In the genomic region with DNA sequence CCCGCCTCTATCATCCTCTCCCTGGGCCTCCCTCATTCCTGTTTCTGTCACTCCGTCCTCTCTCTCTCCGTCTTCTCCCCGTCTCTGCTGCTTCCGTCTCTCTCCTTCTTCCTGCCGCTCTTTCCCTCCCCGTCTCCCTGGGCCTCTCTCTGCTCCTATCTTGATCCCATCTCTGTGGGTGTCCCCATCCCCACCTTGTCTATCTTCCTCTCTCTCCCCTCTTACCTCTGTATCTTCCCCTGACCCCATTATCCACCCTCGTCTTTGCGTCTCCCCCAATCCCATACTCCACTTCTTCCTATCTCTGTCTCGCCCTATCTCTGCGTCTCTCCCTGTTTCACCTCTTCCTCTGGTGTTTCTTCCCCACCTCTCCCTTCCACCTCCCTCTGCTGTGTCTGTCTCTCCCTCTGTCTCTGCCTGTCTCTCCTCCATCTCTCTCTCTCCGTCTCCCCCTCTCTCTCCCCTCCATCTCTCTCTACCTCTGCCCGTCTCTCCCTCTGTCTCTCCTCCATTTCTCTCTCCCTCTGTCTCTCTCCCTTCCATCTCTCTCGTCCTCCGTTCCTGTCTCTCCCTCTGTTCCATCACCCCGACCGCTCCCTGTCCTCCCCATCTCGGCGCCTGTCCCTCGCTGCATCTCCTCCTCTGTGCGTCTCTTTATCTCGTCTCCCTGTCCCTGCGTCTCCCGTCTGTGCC, we compare ENCODE assay signal across 9 cellular contexts. TPM values are rescaled to one million over a fixed set of nuclear protein-coding genes. Genes with fewer than 3 reads are reported as not detected.
DNase-seq lines count a peak whose midpoint lies in the region; TF ChIP-seq lines count a peak whose summit lies in the region.
"Had no signal": no experiment of that assay in that cellular context is flagged by ENCODE, and none has a peak within 500 bp of the region (broad histone marks: within the 10 kb centered on the region; RNA-seq: fewer than 3 reads in every experiment).

No MANE protein-coding gene starts in this region.

- intact Hi-C loops in Calu3 (cut with micrococcal nuclease; ENCODE audit: unreplicated experiment), result no loop called here
- intact Hi-C loops in dendritic cell treated with granulocyte-macrophage colony-stimulating factor and Interleukin-4, amounts not matched to agents 40 ng/mL and 50 ng/mL, for 4 days (cut with micrococcal nuclease), result no loop called here

- H3K27ac Mint-ChIP-seq in Calu3 (ENCODE audit: unreplicated experiment), result peak overlapping the region; percentile 3
- H3K27ac Mint-ChIP-seq in dendritic cell treated with granulocyte-macrophage colony-stimulating factor and Interleukin-4, amounts not matched to agents 40 ng/mL and 50 ng/mL, for 4 days, result peak overlapping the region; percentile 82

- peaks cover 27% of the 10 kb centered on the region for H3K36me3 Mint-ChIP-seq in Calu3 (ENCODE audit: insufficient read depth, unreplicated experiment)
- H3K36me3 Mint-ChIP-seq in dendritic cell treated with granulocyte-macrophage colony-stimulating factor and Interleukin-4, amounts not matched to agents 40 ng/mL and 50 ng/mL, for 4 days (ENCODE audit: low read depth), result peaks cover 10% of the 10 kb centered on the region

- CTCF ChIA-PET in Calu3 (lab: Charles Lee), result no interaction called here

- H3K4me3 ChIP-seq in LNCaP clone FGC (ENCODE audit: low read depth, low read length) (peak overlapping the region; percentile 47), neutrophil (ENCODE audit: low read depth in 1 of 2, low read length in 1 of 2) (peak overlapping the region; percentile 49 to 53)

- no peaks in the 10 kb centered on the region for H3K9me3 ChIP-seq in neutrophil

- H3K4me1 Mint-ChIP-seq in Calu3 (ENCODE audit: low read depth, unreplicated experiment), result peaks cover 34% of the 10 kb centered on the region
- H3K4me1 Mint-ChIP-seq in dendritic cell treated with granulocyte-macrophage colony-stimulating factor and Interleukin-4, amounts not matched to agents 40 ng/mL and 50 ng/mL, for 4 days (ENCODE audit: low read depth), result peaks cover 63% of the 10 kb centered on the region

- BruUV-seq in Calu3 (replicated peaks; lab: Mats Ljungman, UMichigan), result no TSS peak

- H3K9me3 Mint-ChIP-seq in Calu3 (ENCODE audit: low read depth, unreplicated experiment), result peaks cover 3% of the 10 kb centered on the region
- H3K9me3 Mint-ChIP-seq in dendritic cell treated with granulocyte-macrophage colony-stimulating factor and Interleukin-4, amounts not matched to agents 40 ng/mL and 50 ng/mL, for 4 days, result peaks cover 9% of the 10 kb centered on the region

- DNase-seq in Calu3 (no peak), LNCaP clone FGC (ENCODE audit: low read depth) (no peak), GM19240 (ENCODE audit: insufficient read length, low spot score) (no peak), EL (no peak), GM20000 (ENCODE audit: low spot score) (no peak)
- no peak for DNase-seq in NK-92 treated with Interleukin-12 subunit alpha and Interleukin-12 subunit beta, amount 100 ng/mL, for 24 hours (lab: John Stamatoyannopoulos, UW)

- peaks cover 13 to 20% of the 10 kb centered on the region in 2 experiments for H3K4me1 ChIP-seq in neutrophil (ENCODE audit: control insufficient read depth in 1 of 2, insufficient read depth in 1 of 2, low read depth in 1 of 2, low read length in 1 of 2)

- peak overlapping the region; percentile 53 for H3K4me3 Mint-ChIP-seq in Calu3 (ENCODE audit: low read depth, unreplicated experiment)
- H3K4me3 Mint-ChIP-seq in dendritic cell treated with granulocyte-macrophage colony-stimulating factor and Interleukin-4, amounts not matched to agents 40 ng/mL and 50 ng/mL, for 4 days, result peak overlapping the region; percentile 82

- no peak for TF ChIP-seq CTCF in Calu3 (IDR thresholded peaks at IDR 0.05; ENCODE audit: unreplicated experiment)
- TF ChIP-seq CTCF in LNCaP clone FGC (IDR thresholded peaks at IDR 0.05; ENCODE audit: control insufficient read depth, extremely low read depth, insufficient read depth), result no peak
- TF ChIP-seq CTCF in neutrophil (IDR thresholded peaks at IDR 0.05), result no peak
- no peak for TF ChIP-seq CTCF in GM20000 (IDR thresholded peaks at IDR 0.05; ENCODE audit: extremely low read depth, missing control alignments)

- H3K27me3 Mint-ChIP-seq in Calu3 (ENCODE audit: unreplicated experiment), result peaks cover 82% of the 10 kb centered on the region
- H3K27me3 Mint-ChIP-seq in dendritic cell treated with granulocyte-macrophage colony-stimulating factor and Interleukin-4, amounts not matched to agents 40 ng/mL and 50 ng/mL, for 4 days, result peaks cover 54% of the 10 kb centered on the region

- no peaks in the 10 kb centered on the region for H3K36me3 ChIP-seq in neutrophil

- H3K27me3 ChIP-seq in neutrophil, result peaks cover 72% of the 10 kb centered on the region

- H3K27ac ChIP-seq in neutrophil, result no peak overlapping the region

RNA-seq across cellular contexts. Expression of a gene that starts 4.3 kb away (rescaled TPM):
- 0.15 TPM in 1 of 2 replicates, not detected in the other for total RNA-seq in Calu3 (2022)

RNA-seq across cellular contexts. Expression of a gene that starts 6.4 kb away (rescaled TPM):
- total RNA-seq in Calu3 (2022), result 185 and 194 TPM in 2 replicates

RNA-seq across cellular contexts. Expression of a gene that starts 33.6 kb away (rescaled TPM):
- total RNA-seq in Calu3 (2022), result not detected in 2 replicates
- total RNA-seq: glomerular endothelial cell had no signal

RNA-seq across cellular contexts. Expression of a gene that starts 34.0 kb away (rescaled TPM):
- total RNA-seq in Calu3 (2022), result 10.4 and 14.8 TPM in 2 replicates

RNA-seq across cellular contexts. Expression of a gene that starts 48.0 kb away (rescaled TPM):
- total RNA-seq in Calu3 (2022), result 75.0 and 76.7 TPM in 2 replicates
